Comparison of ENCODE assay signal across 9 cellular contexts in genomic region chr2:127389778-127390435, GRCh38. TPM values are rescaled to one million over a fixed set of nuclear protein-coding genes. Genes with fewer than 3 reads are reported as not detected.
DNase-seq lines count a peak whose midpoint lies in the region; ATAC-seq and TF ChIP-seq lines count a peak whose summit lies in the region.
"Had no signal": no experiment of that assay in that cellular context is flagged by ENCODE, and none has a peak within 500 bp of the region (broad histone marks: within the 10 kb centered on the region; RNA-seq: fewer than 3 reads in every experiment).

No MANE protein-coding gene starts in this region.

- no peaks in the 10 kb centered on the region for H3K27me3 Mint-ChIP-seq in activated CD4-positive, alpha-beta memory T cell treated with anti-CD3 and anti-CD28 coated beads for 36 hours
- H3K27me3 Mint-ChIP-seq in neural crest cell (ENCODE audit: low read depth) = peaks cover 6% of the 10 kb centered on the region

- H3K4me1 Mint-ChIP-seq in activated CD4-positive, alpha-beta memory T cell treated with anti-CD3 and anti-CD28 coated beads for 36 hours (ENCODE audit: low read depth) = peaks cover 63% of the 10 kb centered on the region
- H3K4me1 Mint-ChIP-seq in neural crest cell = peaks cover 31% of the 10 kb centered on the region

- H3K36me3 Mint-ChIP-seq in activated CD4-positive, alpha-beta memory T cell treated with anti-CD3 and anti-CD28 coated beads for 36 hours = no peaks in the 10 kb centered on the region
- H3K36me3 Mint-ChIP-seq in neural crest cell (ENCODE audit: low read depth) = peaks cover 5% of the 10 kb centered on the region

- DNase-seq in GM20000 (ENCODE audit: low spot score) (peak; percentile 46), Kasumi-1 (lab: John Stamatoyannopoulos, UW) (peak; percentile 68 to 76), neural crest cell (ENCODE audit: low read depth, low spot score) (no peak), DMS 273 (lab: John Stamatoyannopoulos, UW; ENCODE audit: unreplicated experiment) (no peak), NCI-H2196 treated with DMSO at 0.1 percent for 48 hours (lab: John Stamatoyannopoulos, UW; ENCODE audit: unreplicated experiment) (no peak)
- peak; percentile 36 for DNase-seq in activated CD4-positive, alpha-beta memory T cell treated with anti-CD3 and anti-CD28 coated beads for 36 hours
- DNase-seq: erythroblast, pancreas had no signal

- CTCF ChIA-PET in activated CD4-positive, alpha-beta memory T cell treated with anti-CD3 and anti-CD28 coated beads for 36 hours (lab: Charles Lee) = interaction anchor here (1.4 to 2.0 kb wide), 2 partner anchors 57 to 90 kb away, joined by 3 to 11 read pairs; no protein-coding TSS in a partner anchor

- peak overlapping the region; percentile 59 for H3K27ac Mint-ChIP-seq in activated CD4-positive, alpha-beta memory T cell treated with anti-CD3 and anti-CD28 coated beads for 36 hours
- peak overlapping the region; percentile 47 for H3K27ac Mint-ChIP-seq in neural crest cell (ENCODE audit: unreplicated experiment)

- POLR2A ChIA-PET in activated CD4-positive, alpha-beta memory T cell treated with anti-CD3 and anti-CD28 coated beads for 36 hours (lab: Charles Lee) = interaction anchor here (1.6 to 2.3 kb wide), 3 partner anchors 9 to 96 kb away, joined by 7 to 9 read pairs (median 7); partner anchors contain the start of gene ERCC3

- H3K9me3 Mint-ChIP-seq in activated CD4-positive, alpha-beta memory T cell treated with anti-CD3 and anti-CD28 coated beads for 36 hours = no peaks in the 10 kb centered on the region
- H3K9me3 Mint-ChIP-seq in neural crest cell = peaks cover 3% of the 10 kb centered on the region

- intact Hi-C loops in activated CD4-positive, alpha-beta memory T cell treated with anti-CD3 and anti-CD28 coated beads for 36 hours (cut with micrococcal nuclease) = loop anchor here (2.0 to 5.0 kb wide), 7 partner anchors 67 to 637 kb away; partner anchors contain the start of genes ERCC3, SAP130, SFT2D3 and WDR33

- H3K4me3 Mint-ChIP-seq in activated CD4-positive, alpha-beta memory T cell treated with anti-CD3 and anti-CD28 coated beads for 36 hours = no peak overlapping the region
- H3K4me3 Mint-ChIP-seq in neural crest cell = peak overlapping the region; percentile 50

- TF ChIP-seq CTCF in GM20000 (IDR thresholded peaks at IDR 0.05; ENCODE audit: extremely low read depth, missing control alignments) (no peak), neural crest cell (conservative IDR thresholded peaks at IDR 0.05) (no peak)

- ATAC-seq in HG03571 (IDR thresholded peaks at IDR 0.05; ENCODE audit: unreplicated experiment) = no peak
- ATAC-seq: pancreas had no signal

RNA-seq across cellular contexts. Expression of gene MAP3K2, which starts 2.1 kb away (rescaled TPM):
- total RNA-seq in activated CD4-positive, alpha-beta memory T cell treated with anti-CD3 and anti-CD28 coated beads for 36 hours = 10 to 100 TPM; 33.4 to 34.9 TPM
- 31.5 and 35.1 TPM in 2 replicates for total RNA-seq in neural crest cell

RNA-seq across cellular contexts. Expression of gene PROC, which starts 28.3 kb away (rescaled TPM):
- total RNA-seq in activated CD4-positive, alpha-beta memory T cell treated with anti-CD3 and anti-CD28 coated beads for 36 hours = not detected
- total RNA-seq in neural crest cell = not detected in 2 replicates

Comparison
In these comparisons a context has a peak if more than half of its experiments do, and no peak if none do; other contexts are left out.
1. DNase-seq: peak in GM20000 (single experiment), Kasumi-1 (2 of 2) and activated CD4-positive, alpha-beta memory T cell treated with anti-CD3 and anti-CD28 coated beads for 36 hours (single experiment); none in neural crest cell (single experiment), DMS 273 (single experiment) and NCI-H2196 treated with DMSO at 0.1 percent for 48 hours (single experiment).